Comparison of ENCODE assay signal across 27 cellular contexts in genomic region chr15:46938169-46938568, GRCh38.
"Had no signal": no experiment of that assay in that cellular context is flagged by ENCODE, and none has a peak within 500 bp of the region (broad histone marks: within the 10 kb centered on the region; RNA-seq: fewer than 3 reads in every experiment).

No MANE protein-coding gene starts in this region.

- H3K9me3 ChIP-seq: left ventricle myocardium inferior, mucosa of descending colon, ovary, stomach, suprapubic skin, thoracic aorta, tibial artery, upper lobe of right lung had no signal

- H3K27ac ChIP-seq: left ventricle myocardium inferior, ovary, skin epidermis, stomach, suprapubic skin, thoracic aorta, tibial artery, upper lobe of right lung had no signal

- H3K4me1 ChIP-seq: left ventricle myocardium inferior, stomach, suprapubic skin, tibial artery, upper lobe of right lung had no signal

- H3K36me3 ChIP-seq: left ventricle myocardium inferior, ovary, stomach, suprapubic skin, thoracic aorta, tibial artery, upper lobe of right lung had no signal

- DNase-seq: hypothalamus; immature natural killer cell; left ventricle myocardium inferior; midbrain; mucosa of descending colon; naive thymus-derived CD4-positive, alpha-beta T cell; ovary; retina; right cardiac atrium; stimulated activated CD4-positive, alpha-beta T cell treated with anti-CD3 and anti-CD28 coated beads, Interleukin-12 subunit alpha, Interleukin-12 subunit beta, amount 100 ng/mL, for 4 hours; stimulated activated CD4-positive, alpha-beta T cell treated with anti-CD3 and anti-CD28 coated beads, Interleukin-15, amount 100 ng/mL, for 24 hours; stimulated activated CD4-positive, alpha-beta T cell treated with anti-CD3 and anti-CD28 coated beads, Interleukin-2, amount 100 ng/mL, for 24 hours; stimulated activated CD4-positive, alpha-beta T cell treated with anti-CD3 and anti-CD28 coated beads, Interleukin-4, amount 100 ng/mL, for 1 hour; stimulated activated naive B cell treated with anti-CD40 and anti-IgM and Interleukin-4, amounts not matched to agents 10 μg/mL and 1 μg/mL and 100 μg/mL, for 72 hours; stimulated activated naive CD8-positive, alpha-beta T cell treated with anti-CD3 and anti-CD28 coated beads, Interleukin-15, Interleukin-2, amounts not matched to agents 100 U/mL and 50 U/mL, for 24 hours; stomach; tibial artery; trophoblast cell; upper lobe of right lung had no signal

- H3K27me3 ChIP-seq: ovary, stomach, suprapubic skin, tibial artery, upper lobe of right lung had no signal

- H3K4me3 ChIP-seq: left ventricle myocardium inferior, lung, mucosa of descending colon, ovary, skin epidermis, stomach, suprapubic skin, thoracic aorta, tibial artery, upper lobe of right lung had no signal

- ATAC-seq: mucosa of descending colon; naive thymus-derived CD4-positive, alpha-beta T cell; natural killer cell treated with Interleukin-12 subunit alpha and Interleukin-12 subunit beta and Interleukin-15 and Interleukin-18, amount 100 ng/mL, for 72 hours; right cardiac atrium; sciatic nerve; stimulated activated naive B cell treated with anti-CD40 and anti-IgM and Interleukin-4, amounts not matched to agents 10 μg/mL and 1 μg/mL and 100 μg/mL, for 72 hours; stimulated activated naive CD8-positive, alpha-beta T cell treated with anti-CD3 and anti-CD28 coated beads, Interleukin-15, Interleukin-2, amounts not matched to agents 100 U/mL and 50 U/mL, for 24 hours; upper lobe of right lung had no signal

- FAIRE-seq: islet of Langerhans, urothelium cell line had no signal
